Comparison of ENCODE assay signal across 2 cellular contexts in genomic region chr1:212178830-212179370, GRCh38.
TF ChIP-seq lines count a peak whose summit lies in the region.

No MANE protein-coding gene starts in this region.

TF ChIP-seq in HepG2, 621 proteins besides CTCF, POLR2A, EP300 and RAD21:
- no peak for TF ChIP-seq POGK (CRISPR knock-in tag; conservative IDR thresholded peaks at IDR 0.05)
- no peak for TF ChIP-seq ZNF792 (CRISPR knock-in tag; IDR thresholded peaks at IDR 0.05)

TF ChIP-seq in K562, 482 proteins besides CTCF, POLR2A, EP300 and RAD21:
- no peak for TF ChIP-seq ZBTB2 (IDR thresholded peaks at IDR 0.05)
- TF ChIP-seq SRSF1 (IDR thresholded peaks at IDR 0.05; ENCODE audit: low read depth, low read length) = no peak
- no peak for TF ChIP-seq THRAP3 (IDR thresholded peaks at IDR 0.05; ENCODE audit: borderline replicate concordance)
- TF ChIP-seq ZNF24 (IDR thresholded peaks at IDR 0.05) = no peak
- TF ChIP-seq CHD2 (IDR thresholded peaks at IDR 0.05; ENCODE audit: low read depth, low read length) = no peak
- TF ChIP-seq LARP7 (IDR thresholded peaks at IDR 0.05) = no peak
